12 cellular contexts compared by ENCODE assay signal in genomic region chr9:69180200-69180599, GRCh38. TPM values are rescaled to one million over a fixed set of nuclear protein-coding genes. Genes with fewer than 3 reads are reported as not detected.
DNase-seq lines count a peak whose midpoint lies in the region; ATAC-seq, FAIRE-seq and TF ChIP-seq lines count a peak whose summit lies in the region.
"Had no signal": no experiment of that assay in that cellular context is flagged by ENCODE, and none has a peak within 500 bp of the region (broad histone marks: within the 10 kb centered on the region; RNA-seq: fewer than 3 reads in every experiment).

No MANE protein-coding gene starts in this region.

- H3K4me3 Mint-ChIP-seq in activated CD4-positive, alpha-beta T cell treated with anti-CD3 and anti-CD28 coated beads for 36 hours = no peak overlapping the region
- no peak overlapping the region for H3K4me3 Mint-ChIP-seq in astrocyte (ENCODE audit: unreplicated experiment)

- H3K27me3 ChIP-seq in astrocyte (ENCODE audit: insufficient read depth, low read length) = no peaks in the 10 kb centered on the region
- no peaks in the 10 kb centered on the region for H3K27me3 ChIP-seq in left lung
- no peaks in the 10 kb centered on the region for H3K27me3 ChIP-seq in suprapubic skin
- no peaks in the 10 kb centered on the region for H3K27me3 ChIP-seq in ovary

- no peaks in the 10 kb centered on the region for H3K9me3 Mint-ChIP-seq in activated CD4-positive, alpha-beta T cell treated with anti-CD3 and anti-CD28 coated beads for 36 hours (ENCODE audit: low read depth)
- H3K9me3 Mint-ChIP-seq in astrocyte (ENCODE audit: unreplicated experiment) = no peaks in the 10 kb centered on the region

- CTCF ChIA-PET in activated CD4-positive, alpha-beta T cell treated with anti-CD3 and anti-CD28 coated beads for 36 hours (lab: Charles Lee) = interaction anchor here (1.2 to 3.8 kb wide), 6 partner anchors 10 to 127 kb away, joined by 3 to 27 read pairs (median 4); no protein-coding TSS in a partner anchor

- no peak for TF ChIP-seq POLR2A in suprapubic skin (IDR thresholded peaks at IDR 0.05)
- TF ChIP-seq POLR2A in ovary (IDR thresholded peaks at IDR 0.05) = no peak

- no peaks in the 10 kb centered on the region for H3K9me3 ChIP-seq in astrocyte (ENCODE audit: insufficient read depth, low read depth, low read length)
- no peaks in the 10 kb centered on the region for H3K9me3 ChIP-seq in left lung
- no peaks in the 10 kb centered on the region for H3K9me3 ChIP-seq in suprapubic skin
- no peaks in the 10 kb centered on the region for H3K9me3 ChIP-seq in ovary

- intact Hi-C loops in activated CD4-positive, alpha-beta T cell treated with anti-CD3 and anti-CD28 coated beads for 36 hours (cut with DNase I, micrococcal nuclease) = no loop called here
- intact Hi-C loops in left lung (cut with DNase I) (no loop called here), ovary (cut with DNase I) (no loop called here)

- no peak overlapping the region for H3K4me3 ChIP-seq in astrocyte (ENCODE audit: insufficient read depth, low read depth, low read length)
- H3K4me3 ChIP-seq in left lung = no peak overlapping the region
- H3K4me3 ChIP-seq in suprapubic skin = no peak overlapping the region
- H3K4me3 ChIP-seq in ovary = no peak overlapping the region

- H3K36me3 ChIP-seq in astrocyte (ENCODE audit: insufficient read depth, low read length) = no peaks in the 10 kb centered on the region
- no peaks in the 10 kb centered on the region for H3K36me3 ChIP-seq in left lung
- no peaks in the 10 kb centered on the region for H3K36me3 ChIP-seq in suprapubic skin
- no peaks in the 10 kb centered on the region for H3K36me3 ChIP-seq in ovary

- peaks cover 10% of the 10 kb centered on the region for H4K20me1 ChIP-seq in astrocyte (ENCODE audit: insufficient read depth, low read length)

- peaks cover 48% of the 10 kb centered on the region for H3K4me1 Mint-ChIP-seq in activated CD4-positive, alpha-beta T cell treated with anti-CD3 and anti-CD28 coated beads for 36 hours
- H3K4me1 Mint-ChIP-seq in astrocyte (ENCODE audit: low read depth, unreplicated experiment) = peaks cover 62% of the 10 kb centered on the region

- no peak overlapping the region for H3K27ac Mint-ChIP-seq in activated CD4-positive, alpha-beta T cell treated with anti-CD3 and anti-CD28 coated beads for 36 hours
- peak overlapping the region; percentile 92 for H3K27ac Mint-ChIP-seq in astrocyte (ENCODE audit: unreplicated experiment)

- peak overlapping the region; percentile 80 for H3K4me2 ChIP-seq in astrocyte (ENCODE audit: low read length)

- H3K79me2 ChIP-seq in astrocyte (ENCODE audit: insufficient read depth, low read length) = peaks cover 74% of the 10 kb centered on the region

- POLR2A ChIA-PET in activated CD4-positive, alpha-beta T cell treated with anti-CD3 and anti-CD28 coated beads for 36 hours (lab: Charles Lee) = no interaction called here

- peak overlapping the region; percentile 86 for H3K27ac ChIP-seq in astrocyte (ENCODE audit: low read depth, low read length)
- H3K27ac ChIP-seq in left lung = peak overlapping the region; percentile 71 to 76
- peak overlapping the region; percentile 63 for H3K27ac ChIP-seq in suprapubic skin
- H3K27ac ChIP-seq in ovary = no peak overlapping the region

- TF ChIP-seq EP300 in suprapubic skin (IDR thresholded peaks at IDR 0.05) (no peak), ovary (IDR thresholded peaks at IDR 0.05) (no peak)

- TF ChIP-seq CTCF in astrocyte (IDR thresholded peaks at IDR 0.05; ENCODE audit: insufficient read depth, low read depth, low read length) (no peak), left lung (IDR thresholded peaks at IDR 0.05) (no peak), suprapubic skin (IDR thresholded peaks at IDR 0.05) (no peak), ovary (IDR thresholded peaks at IDR 0.05) (no peak)

- no peak overlapping the region for H2AFZ ChIP-seq in astrocyte (ENCODE audit: low read depth, low read length)

- H3K27me3 Mint-ChIP-seq in activated CD4-positive, alpha-beta T cell treated with anti-CD3 and anti-CD28 coated beads for 36 hours = peaks cover 13% of the 10 kb centered on the region
- H3K27me3 Mint-ChIP-seq in astrocyte (ENCODE audit: low read depth, unreplicated experiment) = no peaks in the 10 kb centered on the region

- peaks cover 46% of the 10 kb centered on the region for H3K4me1 ChIP-seq in astrocyte (ENCODE audit: insufficient read depth, low read length)
- H3K4me1 ChIP-seq in left lung = peaks cover 15 to 74% of the 10 kb centered on the region in 2 donors
- H3K4me1 ChIP-seq in suprapubic skin = peaks cover 61% of the 10 kb centered on the region
- peaks cover 8% of the 10 kb centered on the region for H3K4me1 ChIP-seq in ovary (ENCODE audit: insufficient read depth)

- 65% methylated on average over 3 of the region's 3 CpGs for WGBS in suprapubic skin
- 88 to 95% (median 94%) methylated on average over 3 of the region's 3 CpGs for WGBS in ovary, 3 donors

- H3K9ac ChIP-seq in astrocyte (ENCODE audit: low read length) = peak overlapping the region; percentile 67

- H3K36me3 Mint-ChIP-seq in activated CD4-positive, alpha-beta T cell treated with anti-CD3 and anti-CD28 coated beads for 36 hours (ENCODE audit: low read depth) = no peaks in the 10 kb centered on the region
- peaks cover 3% of the 10 kb centered on the region for H3K36me3 Mint-ChIP-seq in astrocyte (ENCODE audit: low read depth, unreplicated experiment)

- ATAC-seq in activated CD4-positive, alpha-beta T cell treated with anti-CD3 and anti-CD28 coated beads for 36 hours = peak; percentile 18
- ATAC-seq in left lung (no peak), HG03097 (IDR thresholded peaks at IDR 0.05; ENCODE audit: low FRiP score, unreplicated experiment) (no peak)

- no peak for DNase-seq in activated CD4-positive, alpha-beta T cell treated with anti-CD3 and anti-CD28 coated beads for 36 hours
- DNase-seq in activated CD4-positive, alpha-beta T cell treated with anti-CD3 and anti-CD28 coated beads, Interleukin-2, amount 50 U/mL, for 48 hours = no peak
- no peak for DNase-seq in astrocyte (ENCODE audit: low read depth)
- no peak for DNase-seq in left lung
- no peak for DNase-seq in suprapubic skin (ENCODE audit: low spot score in 2 of 2)
- no peak for DNase-seq in NCI-H345 (lab: John Stamatoyannopoulos, UW)
- no peak for DNase-seq in ovary
- DNase-seq: activated CD4-positive, CD25-positive, alpha-beta regulatory T cell treated with anti-CD3 and anti-CD28 coated beads, Interleukin-2, amount 50 U/mL, for 72 hours; DMS79; NCI-H446 treated with DMSO at 0.1 percent for 48 hours had no signal

- FAIRE-seq in astrocyte (lab: Jason Lieb, UNC) = no peak
- FAIRE-seq: A204.1 had no signal

RNA-seq across cellular contexts. Expression of gene TJP2, which starts 6.1 kb away (rescaled TPM):
- 10 to 100 TPM in 1 of 2 experiments, 1 to 10 TPM in 1; 8.4 to 10.0 TPM for total RNA-seq in activated CD4-positive, alpha-beta T cell treated with anti-CD3 and anti-CD28 coated beads for 36 hours
- total RNA-seq in astrocyte (34.8 and 39.6 TPM in 2 replicates), left lung (100 to 1,000 TPM in 1 of 2 donors, 10 to 100 TPM in 1; 93.0 to 116 TPM), suprapubic skin (100 to 1,000 TPM in 3 of 4 donors, 10 to 100 TPM in 1; 96.3 to 240 (median 117) TPM), ovary (100 to 1,000 TPM in 3 of 7 donors, 10 to 100 TPM in 4; 40.5 to 143 (median 71.7) TPM)
- 10 to 100 TPM; 47.7 to 51.3 TPM for polyA plus RNA-seq in ovary

Comparison
In these comparisons a context has a peak if more than half of its experiments do, and no peak if none do; other contexts are left out.
1. H3K27ac ChIP-seq: peak in astrocyte (single experiment), left lung (2 of 2) and suprapubic skin (single experiment); none in ovary (0 of 2).